In genomic region chr7:29946428-29947186, GRCh38 we compare ENCODE assay signal across 8 cellular contexts. TPM values are rescaled to one million over a fixed set of nuclear protein-coding genes. Genes with fewer than 3 reads are reported as not detected.
DNase-seq lines count a peak whose midpoint lies in the region; ATAC-seq, FAIRE-seq and TF ChIP-seq lines count a peak whose summit lies in the region.

No MANE protein-coding gene starts in this region.

- H4K91ac ChIP-seq in IMR-90 (ENCODE audit: insufficient read depth, low read depth, low read length), result no peak overlapping the region

- TF ChIP-seq RAD21 in IMR-90 (IDR thresholded peaks at IDR 0.05; ENCODE audit: low read length), result peak; percentile 34

- H3K4me3 Mint-ChIP-seq in activated T-cell treated with anti-CD3 and anti-CD28 coated beads, Interleukin-2, amount 50 U/mL, for 4 hours, result no peak overlapping the region

- H2BK120ac ChIP-seq in IMR-90 (ENCODE audit: low read depth, low read length), result no peak overlapping the region

- no peak overlapping the region for H3K27ac ChIP-seq in IMR-90 (ENCODE audit: insufficient read depth, low read length)
- H3K27ac ChIP-seq in lower lobe of right lung, result no peak overlapping the region

- no peak overlapping the region for H3K4me2 ChIP-seq in IMR-90 (ENCODE audit: low read depth, low read length)

- H2BK20ac ChIP-seq in IMR-90 (ENCODE audit: low read depth, low read length), result no peak overlapping the region

- H4K5ac ChIP-seq in IMR-90 (ENCODE audit: low read depth, low read length), result no peak overlapping the region

- no peak for TF ChIP-seq POLR2A in IMR-90 (IDR thresholded peaks at IDR 0.05; ENCODE audit: low read depth, low read length)

- H3K9ac ChIP-seq in IMR-90 (ENCODE audit: low read depth, low read length), result no peak overlapping the region

- no TSS peak for BruUV-seq in IMR-90 (replicated peaks; lab: Mats Ljungman, UMichigan)

- in situ Hi-C loops in IMR-90 (cut with MboI; ENCODE audit: low sequenced_read_pairs), result no loop called here

- H3K18ac ChIP-seq in IMR-90 (ENCODE audit: low read depth, low read length), result no peak overlapping the region

- no peaks in the 10 kb centered on the region for H3K4me1 Mint-ChIP-seq in activated T-cell treated with anti-CD3 and anti-CD28 coated beads, Interleukin-2, amount 50 U/mL, for 4 hours (ENCODE audit: low read depth)

- H3K4ac ChIP-seq in IMR-90 (ENCODE audit: low read depth, low read length), result no peak overlapping the region

- H3K27me3 ChIP-seq in BJ (ENCODE audit: control insufficient read depth, insufficient read depth, low read length), result no peaks in the 10 kb centered on the region
- H3K27me3 ChIP-seq in IMR-90 (ENCODE audit: control insufficient read depth, insufficient read depth, low read length), result no peaks in the 10 kb centered on the region
- H3K27me3 ChIP-seq in bronchial epithelial cell (ENCODE audit: control insufficient read depth, insufficient read depth, low read length), result no peaks in the 10 kb centered on the region
- no peaks in the 10 kb centered on the region for H3K27me3 ChIP-seq in lower lobe of right lung (ENCODE audit: low read depth)

- no peak overlapping the region for H3K14ac ChIP-seq in IMR-90 (replicated peaks; ENCODE audit: low read depth, low read length)

- dilution Hi-C loops in IMR-90 (cut with HindIII; ENCODE audit: low sequenced_read_pairs, unreplicated experiment), result no loop called here

- intact Hi-C loops in IMR-90 (cut with micrococcal nuclease), result loop anchor here (1.0 to 5.0 kb wide), 2 partner anchors 81 to 116 kb away; partner anchors contain the start of genes FKBP14 and PLEKHA8
- intact Hi-C loops in lower lobe of right lung (cut with DNase I), result no loop called here

- H3K4me1 ChIP-seq in IMR-90 (ENCODE audit: control insufficient read depth, insufficient read depth, low read length) (peaks cover 4% of the 10 kb centered on the region; the same call in 1 of the 2 replicates), lower lobe of right lung (no peaks in the 10 kb centered on the region)

- H3K23ac ChIP-seq in IMR-90 (ENCODE audit: low read depth, low read length), result no peak overlapping the region

- no peak overlapping the region for H2AK5ac ChIP-seq in IMR-90 (ENCODE audit: low read depth, low read length)

- H4K8ac ChIP-seq in IMR-90 (ENCODE audit: low read depth in 2 of 2, low read length in 2 of 2), result no peak overlapping the region

- peak; percentile 33; the same call in 1 of the 2 replicates for TF ChIP-seq CTCF in BJ (IDR thresholded peaks at IDR 0.05; ENCODE audit: insufficient read depth, low read depth, low read length)
- TF ChIP-seq CTCF in IMR-90 (conservative IDR thresholded peaks at IDR 0.05; ENCODE audit: low read depth, low read length), result peak; percentile 33
- TF ChIP-seq CTCF in bronchial epithelial cell (IDR thresholded peaks at IDR 0.05; ENCODE audit: insufficient read depth, low read length, severe bottlenecking), result peak; percentile 45
- TF ChIP-seq CTCF in lower lobe of right lung (IDR thresholded peaks at IDR 0.05), result peak; percentile 46

- CTCF ChIA-PET in BJ (lab: Yijun Ruan, JAX) (interaction anchor here (1.0 kb wide), 1 partner anchor 11 kb away, joined by 3 read pairs; no protein-coding TSS in a partner anchor), IMR-90 (lab: Yijun Ruan, JAX) (interaction anchor here (0.8 kb wide), 1 partner anchor 1243 kb away, joined by 3 read pairs; no protein-coding TSS in a partner anchor)

- no peaks in the 10 kb centered on the region for H3K36me3 Mint-ChIP-seq in activated T-cell treated with anti-CD3 and anti-CD28 coated beads, Interleukin-2, amount 50 U/mL, for 4 hours (ENCODE audit: insufficient read depth)

- peaks cover 34% of the 10 kb centered on the region for H3K36me3 ChIP-seq in BJ (ENCODE audit: control insufficient read depth, insufficient read depth, low read length)
- H3K36me3 ChIP-seq in IMR-90 (ENCODE audit: control insufficient read depth, insufficient read depth, low read length), result peaks cover 72% of the 10 kb centered on the region
- peaks cover 4% of the 10 kb centered on the region for H3K36me3 ChIP-seq in bronchial epithelial cell (ENCODE audit: control insufficient read depth, insufficient read depth, low read length)
- peaks cover 35% of the 10 kb centered on the region for H3K36me3 ChIP-seq in lower lobe of right lung

- peaks cover 14% of the 10 kb centered on the region; the same call in 1 of the 2 replicates for H4K20me1 ChIP-seq in IMR-90 (ENCODE audit: insufficient read depth, low read length)

- DNase-seq in BJ (ENCODE audit: low read depth), result no peak
- no peak for DNase-seq in IMR-90
- peak; percentile 24 for DNase-seq in bronchial epithelial cell (ENCODE audit: low read depth)
- no peak for DNase-seq in lower lobe of right lung
- no peak for DNase-seq in activated T-cell treated with anti-CD3 and anti-CD28 coated beads, Interleukin-2, amount 50 U/mL, for 4 hours
- DNase-seq in stimulated activated CD4-positive, alpha-beta T cell treated with anti-CD3 and anti-CD28 coated beads, Interleukin-15, amount 100 ng/mL, for 24 hours, result no peak
- DNase-seq in cortex of kidney (lab: John Stamatoyannopoulos, UW), result no peak

- H3K56ac ChIP-seq in IMR-90 (ENCODE audit: extremely low read depth, insufficient read depth, low read length), result no peak overlapping the region

- H3K9me3 ChIP-seq in IMR-90 (ENCODE audit: control insufficient read depth, insufficient read depth, low read length) (no peaks in the 10 kb centered on the region), lower lobe of right lung (no peaks in the 10 kb centered on the region)

- no peak overlapping the region for H2AK9ac ChIP-seq in IMR-90 (replicated peaks; ENCODE audit: low read depth, low read length, poor library complexity)

- ATAC-seq in IMR-90 (ENCODE audit: low read depth), result peak; percentile 14
- peak; percentile 77 to 80 for ATAC-seq in lower lobe of right lung
- no peak for ATAC-seq in GM18909 (IDR thresholded peaks at IDR 0.05; ENCODE audit: poor library complexity, unreplicated experiment)
- no peak for ATAC-seq in activated T-cell treated with anti-CD3 and anti-CD28 coated beads, Interleukin-2, amount 50 U/mL, for 4 hours

- no peak overlapping the region for H2AFZ ChIP-seq in IMR-90 (replicated peaks; ENCODE audit: low read length, poor library complexity)

- H3K4me3 ChIP-seq in BJ (ENCODE audit: low read depth, low read length) (no peak overlapping the region), IMR-90 (ENCODE audit: insufficient read depth, low read depth, low read length) (no peak overlapping the region), bronchial epithelial cell (ENCODE audit: low read depth, low read length) (no peak overlapping the region), lower lobe of right lung (no peak overlapping the region)

- H2BK15ac ChIP-seq in IMR-90 (ENCODE audit: low read depth, low read length), result no peak overlapping the region

- no peak overlapping the region for H2BK5ac ChIP-seq in IMR-90 (ENCODE audit: low read depth, low read length, poor library complexity, severe bottlenecking)

- peak; percentile 18 for FAIRE-seq in bronchial epithelial cell (lab: Jason Lieb, UNC)

- H3K9me1 ChIP-seq in IMR-90 (ENCODE audit: insufficient read depth, low read length), result peaks cover 6% of the 10 kb centered on the region

- no peaks in the 10 kb centered on the region for H3K9me3 Mint-ChIP-seq in activated T-cell treated with anti-CD3 and anti-CD28 coated beads, Interleukin-2, amount 50 U/mL, for 4 hours

- H3K27me3 Mint-ChIP-seq in activated T-cell treated with anti-CD3 and anti-CD28 coated beads, Interleukin-2, amount 50 U/mL, for 4 hours (ENCODE audit: low read depth), result peaks cover 3% of the 10 kb centered on the region

- 86% methylated on average over 2 of the region's 5 CpGs; no CpG with 5 or more reads in 1 of the 2 experiments for WGBS in IMR-90 (ENCODE audit: extremely low coverage in 2 of 2, insufficient read length in 1 of 2), 2 experiments

- POLR2A ChIA-PET in BJ (lab: Charles Lee), result no interaction called here
- POLR2A ChIA-PET in IMR-90 (lab: Charles Lee; ENCODE audit: unreplicated experiment), result no interaction called here

- H3K79me1 ChIP-seq in IMR-90 (ENCODE audit: low read depth in 1 of 2, low read length in 2 of 2), result peaks cover 17 to 62% of the 10 kb centered on the region in 2 experiments

TF ChIP-seq in IMR-90, 13 proteins besides CTCF, POLR2A, EP300 and RAD21:
- TF ChIP-seq FOS (IDR thresholded peaks at IDR 0.05; ENCODE audit: low read depth, low read length) (no peak), SMC3 (IDR thresholded peaks at IDR 0.05; ENCODE audit: low read depth, low read length) (peak; percentile 37; the same call in 1 of the 2 replicates), CEBPB (IDR thresholded peaks at IDR 0.05; ENCODE audit: low read depth, low read length) (no peak), NFE2L2 (IDR thresholded peaks at IDR 0.05; ENCODE audit: low read depth, low read length) (no peak)

RNA-seq across cellular contexts. Expression of gene SCRN1, which starts 43.0 kb away (rescaled TPM):
- polyA plus RNA-seq in BJ (2011; rRNA removed), result 81.4 and 107 TPM in 2 replicates
- polyA minus RNA-seq in BJ (2011; rRNA and poly(A)+ RNA removed), result 68.8 and 91.8 TPM in 2 replicates
- total RNA-seq in IMR-90 (2012; rRNA removed), result 124 and 141 TPM in 2 replicates
- polyA plus RNA-seq in IMR-90 (2012; rRNA removed), result 49.2 and 57.1 TPM in 2 replicates
- 22.1 and 25.6 TPM in 2 replicates for polyA plus RNA-seq in IMR-90 (2012; cell fraction: cytosol; rRNA removed)
- 18.4 and 54.4 TPM in 2 replicates for polyA plus RNA-seq in IMR-90 (2012; cell fraction: nucleus; rRNA removed; ENCODE audit: low replicate concordance)
- 33.5 and 35.5 TPM in 2 replicates for total RNA-seq in bronchial epithelial cell
- total RNA-seq in lower lobe of right lung, result 28.2 TPM
- 1 to 10 TPM; 1.5 to 4.2 (median 1.7) TPM for total RNA-seq in activated T-cell treated with anti-CD3 and anti-CD28 coated beads, Interleukin-2, amount 50 U/mL, for 4 hours

Comparison
In these comparisons a context has a peak if more than half of its experiments do, and no peak if none do; other contexts are left out.
1. ATAC-seq: peak in IMR-90 (single experiment) and lower lobe of right lung (2 of 2); none in GM18909 (single experiment) and activated T-cell treated with anti-CD3 and anti-CD28 coated beads, Interleukin-2, amount 50 U/mL, for 4 hours (0 of 2).
2. Peak in every context shown above with its lines, with median percentiles within 50 percentile points of each other: CTCF ChIP-seq.